20 cellular contexts compared by ENCODE assay signal in the genomic region with DNA sequence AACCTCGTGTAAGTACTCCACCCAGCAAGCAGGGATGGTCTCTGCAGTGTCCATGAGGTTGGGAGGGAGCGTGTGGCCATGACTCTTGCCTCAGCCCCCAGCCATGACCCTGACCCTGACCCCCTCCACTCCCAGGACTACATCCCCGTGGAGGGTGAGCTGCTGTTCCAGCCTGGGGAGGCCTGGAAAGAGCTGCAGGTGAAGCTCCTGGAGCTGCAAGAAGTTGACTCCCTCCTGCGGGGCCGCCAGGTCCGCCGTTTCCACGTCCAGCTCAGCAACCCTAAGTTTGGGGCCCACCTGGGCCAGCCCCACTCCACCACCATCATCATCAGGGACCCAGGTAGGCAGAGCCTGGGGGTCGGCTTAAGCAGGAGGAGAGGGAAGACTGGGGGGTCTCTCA.
"Had no signal": no experiment of that assay in that cellular context is flagged by ENCODE, and none has a peak within 500 bp of the region (broad histone marks: within the 10 kb centered on the region; RNA-seq: fewer than 3 reads in every experiment).

No MANE protein-coding gene starts in this region.

- DNase-seq: cortex of kidney; effector memory CD8-positive, alpha-beta T cell; erythroblast; hypothalamus; immature natural killer cell; islet precursor cell; natural killer cell; sigmoid colon; stimulated activated CD4-positive, alpha-beta T cell treated with anti-CD3 and anti-CD28 coated beads, Interleukin-2, amount 100 ng/mL, for 24 hours; stimulated activated CD4-positive, alpha-beta T cell treated with anti-CD3 and anti-CD28 coated beads, Interleukin-4, amount 100 ng/mL, for 24 hours; stimulated activated naive CD8-positive, alpha-beta T cell treated with anti-CD3 and anti-CD28 coated beads, Interleukin-15, Interleukin-2, amounts not matched to agents 100 U/mL and 50 U/mL, for 24 hours; substantia nigra; transverse colon; upper lobe of right lung; uterus had no signal

- H3K9me3 ChIP-seq: neutrophil, sigmoid colon, thoracic aorta, transverse colon, upper lobe of right lung, uterus had no signal

- H2AFZ ChIP-seq: parathyroid adenoma had no signal

- H3K27me3 ChIP-seq: sigmoid colon, transverse colon, upper lobe of right lung, uterus had no signal

- H3K79me2 ChIP-seq: parathyroid adenoma had no signal

- ATAC-seq: effector memory CD8-positive, alpha-beta T cell; natural killer cell; stimulated activated effector memory CD8-positive, alpha-beta T cell treated with anti-CD3 and anti-CD28 coated beads, Interleukin-12 subunit alpha, Interleukin-12 subunit beta, amount 100 ng/mL, for 72 hours; stimulated activated naive CD8-positive, alpha-beta T cell treated with anti-CD3 and anti-CD28 coated beads, Interleukin-15, Interleukin-2, amounts not matched to agents 100 U/mL and 50 U/mL, for 24 hours; upper lobe of right lung had no signal

- H3K4me3 ChIP-seq: lung, sigmoid colon, thoracic aorta, transverse colon, upper lobe of right lung, uterus had no signal

- H3K4me1 ChIP-seq: parathyroid adenoma, uterus had no signal

- H3K27ac ChIP-seq: neutrophil, parathyroid adenoma, upper lobe of right lung, uterus had no signal

- H3K36me3 ChIP-seq: neutrophil, sigmoid colon, thoracic aorta, upper lobe of right lung, uterus had no signal
